Comparison of ENCODE assay signal across 17 cellular contexts in genomic region chr17:38327936-38328335, GRCh38.
"Had no signal": no experiment of that assay in that cellular context is flagged by ENCODE, and none has a peak within 500 bp of the region (broad histone marks: within the 10 kb centered on the region; RNA-seq: fewer than 3 reads in every experiment).

No MANE protein-coding gene starts in this region.

- H3K4me1 Mint-ChIP-seq: activated T-helper 17 cell treated with anti-CD3 and anti-CD28 coated beads, Interleukin-2, amount 50 U/mL, for 72 hours had no signal

- H3K27me3 ChIP-seq: neural progenitor cell, thyroid gland, uterus had no signal

- H3K4me2 ChIP-seq: neural progenitor cell had no signal

- H3K4me1 ChIP-seq: uterus had no signal

- H3K36me3 Mint-ChIP-seq: mesothelial cell of epicardium had no signal

- H3K36me3 ChIP-seq: uterus had no signal

- H2AFZ ChIP-seq: neural progenitor cell had no signal

- H3K27ac Mint-ChIP-seq: stimulated activated naive B cell treated with anti-CD40 and anti-IgM and Interleukin-4, amounts not matched to agents 10 μg/mL and 1 μg/mL and 100 μg/mL, for 72 hours had no signal

- H3K9me3 Mint-ChIP-seq: activated T-helper 17 cell treated with anti-CD3 and anti-CD28 coated beads, Interleukin-2, amount 50 U/mL, for 72 hours; mesothelial cell of epicardium; neural progenitor cell; stimulated activated naive B cell treated with anti-CD40 and anti-IgM and Interleukin-4, amounts not matched to agents 10 μg/mL and 1 μg/mL and 100 μg/mL, for 72 hours had no signal

- H3K4me3 ChIP-seq: lung, neural progenitor cell, thyroid gland, uterus had no signal

- H3K9ac ChIP-seq: neural progenitor cell had no signal

- H3K9me3 ChIP-seq: thyroid gland, uterus had no signal

- H3K27ac ChIP-seq: epithelial cell of prostate, neural progenitor cell, thyroid gland, uterus had no signal

- ATAC-seq: activated T-helper 17 cell treated with anti-CD3 and anti-CD28 coated beads, Interleukin-2, amount 50 U/mL, for 72 hours; left colon; stimulated activated naive B cell treated with anti-CD40 and anti-IgM and Interleukin-4, amounts not matched to agents 10 μg/mL and 1 μg/mL and 100 μg/mL, for 72 hours had no signal

- H3K4me3 Mint-ChIP-seq: activated T-helper 17 cell treated with anti-CD3 and anti-CD28 coated beads, Interleukin-2, amount 50 U/mL, for 72 hours; mesothelial cell of epicardium; stimulated activated naive B cell treated with anti-CD40 and anti-IgM and Interleukin-4, amounts not matched to agents 10 μg/mL and 1 μg/mL and 100 μg/mL, for 72 hours had no signal

- DNase-seq: activated CD4-positive, alpha-beta T cell treated with anti-CD3 and anti-CD28 coated beads, Interleukin-2, amount 50 U/mL, for 4 hours; activated CD4-positive, CD25-positive, alpha-beta regulatory T cell treated with anti-CD3 and anti-CD28 coated beads, Interleukin-2, amount 50 U/mL, for 72 hours; activated naive CD4-positive, alpha-beta T cell treated with anti-CD3 and anti-CD28 coated beads, Interleukin-2, amount 50 U/mL, for 16 hours; central memory CD4-positive, alpha-beta T cell; cortex of kidney; effector CD8-positive, alpha-beta T cell; left colon; stimulated activated CD4-positive, alpha-beta T cell treated with anti-CD3 and anti-CD28 coated beads, Interleukin-2, amount 100 ng/mL, for 48 hours; stimulated activated naive B cell treated with anti-CD40 and anti-IgM and Interleukin-4, amounts not matched to agents 10 μg/mL and 1 μg/mL and 100 μg/mL, for 72 hours; SW 1271; thyroid gland; uterus had no signal
